ENCODE assay signal across 24 cellular contexts in the genomic region with DNA sequence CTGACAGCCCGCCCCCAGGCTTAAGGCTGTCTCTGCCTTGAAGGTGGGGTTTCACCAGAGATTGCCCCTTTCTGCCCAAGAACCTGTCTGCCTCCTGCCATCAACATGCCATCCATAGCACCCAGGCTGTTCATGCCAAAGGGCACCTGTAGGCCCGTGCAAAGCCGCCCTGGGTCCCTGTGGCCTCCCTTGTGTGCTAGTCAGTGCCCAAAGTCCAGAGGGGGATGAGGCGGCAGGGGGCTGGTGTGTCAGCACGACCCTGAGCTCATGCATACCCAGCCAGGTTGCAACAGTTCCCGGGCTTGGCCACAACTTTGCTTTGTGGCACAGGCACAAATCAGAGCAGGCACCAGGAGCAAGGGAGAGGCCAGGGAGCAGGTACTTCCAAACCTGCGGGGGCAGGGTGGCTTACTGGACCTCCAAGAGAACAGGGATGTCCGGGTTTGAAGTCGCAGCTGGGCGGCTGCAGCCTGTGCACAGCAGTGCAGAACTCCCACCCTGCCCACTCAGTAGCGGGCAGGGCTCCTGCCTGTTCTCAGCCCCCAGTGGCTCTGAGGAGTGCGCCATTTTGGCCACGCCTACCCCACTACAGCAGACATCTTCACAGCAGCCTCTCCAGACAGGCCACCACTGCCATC.
DNase-seq lines count a peak whose midpoint lies in the region; ATAC-seq and TF ChIP-seq lines count a peak whose summit lies in the region.
"Had no signal": no experiment of that assay in that cellular context is flagged by ENCODE, and none has a peak within 500 bp of the region (broad histone marks: within the 10 kb centered on the region; RNA-seq: fewer than 3 reads in every experiment).

No MANE protein-coding gene starts in this region.

- H4K5ac ChIP-seq in H9 (ENCODE audit: insufficient read length, low read depth, low read length), result no peak overlapping the region

- no peaks in the 10 kb centered on the region for H3K23me2 ChIP-seq in H9 (ENCODE audit: insufficient read length, low read depth, low read length, poor library complexity, severe bottlenecking)

- no peak overlapping the region for H3K27ac ChIP-seq in H9 (ENCODE audit: insufficient read length, low read depth, low read length)
- no peak overlapping the region for H3K27ac ChIP-seq in gastroesophageal sphincter
- H3K27ac ChIP-seq: BLaER1 treated with 17β-estradiol and CSF1 and Interleukin-3, amounts not matched to agents 10 nM and 100 nM; RWPE1; SK-N-MC had no signal

- no peak overlapping the region for H3K14ac ChIP-seq in H9 (ENCODE audit: insufficient read depth, low read length)

- no peak overlapping the region for H3T11ph ChIP-seq in H9 (ENCODE audit: low read length)

- no peak overlapping the region for H2BK20ac ChIP-seq in H9 (ENCODE audit: low read depth, low read length, poor library complexity, severe bottlenecking)

- no peak overlapping the region for H2BK120ac ChIP-seq in H9 (ENCODE audit: low read depth, low read length, poor library complexity, severe bottlenecking)

- H3K9ac ChIP-seq in H9 (ENCODE audit: extremely low read depth, insufficient read length, low read length), result no peak overlapping the region
- H3K9ac ChIP-seq: BLaER1 treated with 17β-estradiol and CSF1 and Interleukin-3, amounts not matched to agents 10 nM and 100 nM had no signal

- peaks cover 8 to 16% of the 10 kb centered on the region in 2 experiments for H3K4me1 Mint-ChIP-seq in H9
- no peaks in the 10 kb centered on the region for H3K4me1 Mint-ChIP-seq in type B pancreatic cell (ENCODE audit: unreplicated experiment)

- H3K9me3 Mint-ChIP-seq in H9, result no peaks in the 10 kb centered on the region
- no peaks in the 10 kb centered on the region for H3K9me3 Mint-ChIP-seq in type B pancreatic cell
- H3K9me3 Mint-ChIP-seq: GM23338 had no signal

- H4K8ac ChIP-seq in H9 (replicated peaks; ENCODE audit: insufficient read length, low read depth, low read length), result no peak overlapping the region

- no peak overlapping the region for H3K56ac ChIP-seq in H9 (ENCODE audit: insufficient read length, low read depth, low read length)

- no peak overlapping the region for H3K4me3 ChIP-seq in gastroesophageal sphincter
- H3K4me3 ChIP-seq: BLaER1 treated with 17β-estradiol and CSF1 and Interleukin-3, amounts not matched to agents 10 nM and 100 nM; GM23338; K562; SK-N-MC had no signal

- no peak for TF ChIP-seq CTCF in H9 (conservative IDR thresholded peaks at IDR 0.05)
- no peak for TF ChIP-seq CTCF in gastroesophageal sphincter (IDR thresholded peaks at IDR 0.05)
- no peak for TF ChIP-seq CTCF in type B pancreatic cell (conservative IDR thresholded peaks at IDR 0.05)

- no peaks in the 10 kb centered on the region for H3K79me1 ChIP-seq in H9 (ENCODE audit: insufficient read depth, low read depth, low read length, poor library complexity, severe bottlenecking)

- TF ChIP-seq EP300 in gastroesophageal sphincter (IDR thresholded peaks at IDR 0.05), result no peak

- no peaks in the 10 kb centered on the region for H3K36me3 ChIP-seq in gastroesophageal sphincter
- H3K36me3 ChIP-seq: BLaER1 treated with 17β-estradiol and CSF1 and Interleukin-3, amounts not matched to agents 10 nM and 100 nM had no signal

- no peak for TF ChIP-seq POLR2A in gastroesophageal sphincter (IDR thresholded peaks at IDR 0.05)

- H2BK15ac ChIP-seq in H9 (ENCODE audit: low read depth, low read length), result no peak overlapping the region

- no peak overlapping the region for H2BK5ac ChIP-seq in H9 (ENCODE audit: insufficient read length, low read length)

- H3K27ac Mint-ChIP-seq in H9, result peak overlapping the region in 1 of 3 experiments; percentile 82; a peak in 1 of 7 replicates
- no peak overlapping the region for H3K27ac Mint-ChIP-seq in type B pancreatic cell
- H3K27ac Mint-ChIP-seq: CD4-positive, alpha-beta T cell; GM23338 had no signal

- no peaks in the 10 kb centered on the region for H4K20me1 ChIP-seq in H9 (ENCODE audit: control insufficient read depth, insufficient read depth, insufficient read length)
- H4K20me1 ChIP-seq: BLaER1 treated with 17β-estradiol and CSF1 and Interleukin-3, amounts not matched to agents 10 nM and 100 nM had no signal

- no peak overlapping the region for H2AK5ac ChIP-seq in H9 (ENCODE audit: insufficient read length, low read length)

- H2AFZ ChIP-seq in H9 (ENCODE audit: low read length), result no peak overlapping the region
- H2AFZ ChIP-seq: GM23338 had no signal

- WGBS in H9 (ENCODE audit: extremely low coverage, insufficient read length, low lambda C conversion rate), result no CpG with 5 or more reads among the region's 13 CpGs
- 92% methylated on average over 2 of the region's 13 CpGs; no CpG with 5 or more reads in 1 of the 2 donors for WGBS in gastroesophageal sphincter (ENCODE audit: low coverage in 1 of 2), 2 donors

- H3K4me1 ChIP-seq in H9 (ENCODE audit: insufficient read depth, low read length), result no peaks in the 10 kb centered on the region; the same call in 1 of the 2 replicates
- H3K4me1 ChIP-seq in gastroesophageal sphincter, result no peaks in the 10 kb centered on the region
- H3K4me1 ChIP-seq: BLaER1 treated with 17β-estradiol and CSF1 and Interleukin-3, amounts not matched to agents 10 nM and 100 nM had no signal

- H3K4me3 Mint-ChIP-seq in H9 (no peak overlapping the region), type B pancreatic cell (no peak overlapping the region)
- H3K4me3 Mint-ChIP-seq: CD4-positive, alpha-beta T cell; GM23338 had no signal

- H3K27me3 Mint-ChIP-seq in H9 (ENCODE audit: low read depth) (no peaks in the 10 kb centered on the region), type B pancreatic cell (no peaks in the 10 kb centered on the region)
- H3K27me3 Mint-ChIP-seq: CD4-positive, alpha-beta T cell had no signal

- H3K36me3 Mint-ChIP-seq in H9 (ENCODE audit: insufficient read depth in 1 of 3, low read depth in 3 of 3) (no peaks in the 10 kb centered on the region), type B pancreatic cell (no peaks in the 10 kb centered on the region)

- intact Hi-C loops in posterior vena cava (cut with DNase I), result no loop called here

- no peak overlapping the region for H3K18ac ChIP-seq in H9 (ENCODE audit: insufficient read length, low read depth, low read length)

- H3K9me3 ChIP-seq in H9 (ENCODE audit: control insufficient read depth, low read depth, low read length) (no peaks in the 10 kb centered on the region), gastroesophageal sphincter (no peaks in the 10 kb centered on the region)
- H3K9me3 ChIP-seq: BLaER1 treated with 17β-estradiol and CSF1 and Interleukin-3, amounts not matched to agents 10 nM and 100 nM had no signal

- no peak overlapping the region for H2BK12ac ChIP-seq in H9 (ENCODE audit: insufficient read length, low read depth, low read length)

- ATAC-seq in gastroesophageal sphincter, result peak; percentile 50
- ATAC-seq in HG03135 (IDR thresholded peaks at IDR 0.05; ENCODE audit: unreplicated experiment), result no peak
- no peak for ATAC-seq in HG02870 (IDR thresholded peaks at IDR 0.05; ENCODE audit: unreplicated experiment)
- no peak for ATAC-seq in GM21423 (IDR thresholded peaks at IDR 0.05; ENCODE audit: unreplicated experiment)
- ATAC-seq: GM23338, K562, Panc1 had no signal

- DNase-seq in H9, result peak; percentile 26
- DNase-seq in posterior vena cava (ENCODE audit: low spot score), result peak; percentile 80
- DNase-seq in type B pancreatic cell (ENCODE audit: extremely low spot score, unreplicated experiment), result peak; percentile 63
- no peak for DNase-seq in cerebellar cortex (ENCODE audit: low spot score)
- DNase-seq: CD4-positive, alpha-beta T cell; HCEC 1CT; Kasumi-1; MV-4-11; NCI-H1105 treated with DMSO at 0.1 percent for 48 hours; NCI-H2029; NCI-H446; NCI-H524 treated with DMSO at 0.1 percent for 48 hours; NCI-H774; SIG-M5 had no signal

- no peak overlapping the region for H3K4me2 ChIP-seq in H9 (ENCODE audit: insufficient read depth, insufficient read length, low read length)
- H3K4me2 ChIP-seq: BLaER1 treated with 17β-estradiol and CSF1 and Interleukin-3, amounts not matched to agents 10 nM and 100 nM; GM23338 had no signal

- H3K23ac ChIP-seq in H9 (ENCODE audit: insufficient read length, low read depth, low read length), result no peak overlapping the region

- no peak overlapping the region for H3K4ac ChIP-seq in H9 (ENCODE audit: low read depth, low read length)

- H3K79me2 ChIP-seq in H9 (ENCODE audit: insufficient read depth, low read length), result no peaks in the 10 kb centered on the region

- H3K27me3 ChIP-seq in H9 (ENCODE audit: insufficient read depth, low read length) (no peaks in the 10 kb centered on the region), gastroesophageal sphincter (no peaks in the 10 kb centered on the region)
- H3K27me3 ChIP-seq: BLaER1 treated with 17β-estradiol and CSF1 and Interleukin-3, amounts not matched to agents 10 nM and 100 nM had no signal

- no peak overlapping the region for H4K91ac ChIP-seq in H9 (ENCODE audit: insufficient read length, low read depth, low read length)
